ENCODE assay signal across 8 cellular contexts in genomic region chr2:96011129-96011455, GRCh38. TPM values are rescaled to one million over a fixed set of nuclear protein-coding genes. Genes with fewer than 3 reads are reported as not detected.
DNase-seq lines count a peak whose midpoint lies in the region; ATAC-seq, FAIRE-seq and TF ChIP-seq lines count a peak whose summit lies in the region.
"Not testable (repeated sequence)": the region's sequence is repeated elsewhere in the genome, so short reads cannot be mapped to it uniquely, and the experiment has no call there.

No MANE protein-coding gene starts in this region.

- POLR2A ChIA-PET in T-cell (lab: Charles Lee); naive thymus-derived CD4-positive, alpha-beta T cell (lab: Charles Lee): not testable (repeated sequence)

- 20 to 33% (median 24%) methylated on average over 1 to 4 of the region's 4 CpGs for WGBS in stomach, 5 donors

- H3K27me3 Mint-ChIP-seq in T-cell; glutamatergic neuron (ENCODE audit: unreplicated experiment): not testable (repeated sequence)
- H3K27me3 Mint-ChIP-seq in naive thymus-derived CD4-positive, alpha-beta T cell = peaks cover 3 to 14% (median 8%) of the 10 kb centered on the region in 5 donors

- not testable (repeated sequence) for H3K27me3 ChIP-seq in naive thymus-derived CD4-positive, alpha-beta T cell (ENCODE audit: control insufficient read depth in 2 of 2, insufficient read depth in 2 of 2, low read length in 2 of 2); stomach

- TF ChIP-seq POLR2A in stomach (IDR thresholded peaks at IDR 0.05) = not testable (repeated sequence)

- not testable (repeated sequence) for TF ChIP-seq EP300 in stomach (IDR thresholded peaks at IDR 0.05)

- peak; percentile 14 for ATAC-seq in GM21619 (IDR thresholded peaks at IDR 0.05; ENCODE audit: unreplicated experiment)
- ATAC-seq in T-cell (replicated peaks in 1 of 4) = peak in 1 of 4 experiments; percentile 3
- ATAC-seq in naive thymus-derived CD4-positive, alpha-beta T cell = not testable (repeated sequence)

- H3K36me3 ChIP-seq in naive thymus-derived CD4-positive, alpha-beta T cell (ENCODE audit: control insufficient read depth in 2 of 3, insufficient read depth in 3 of 3, low read length in 3 of 3); stomach: not testable (repeated sequence)

- peaks cover 10 to 17% (median 16%) of the 10 kb centered on the region in 3 donors for H3K4me1 Mint-ChIP-seq in T-cell
- H3K4me1 Mint-ChIP-seq in glutamatergic neuron (ENCODE audit: low read depth, unreplicated experiment) = not testable (repeated sequence)
- H3K4me1 Mint-ChIP-seq in naive thymus-derived CD4-positive, alpha-beta T cell = peaks cover 0 to 13% (median 10%) of the 10 kb centered on the region in 7 donors

- peak overlapping the region; percentile 14 for H3K27ac ChIP-seq in naive thymus-derived CD4-positive, alpha-beta T cell (ENCODE audit: low read depth, low read length)
- peak overlapping the region; percentile 36 to 66 (median 38) for H3K27ac ChIP-seq in stomach

- not testable (repeated sequence) for H3K36me3 Mint-ChIP-seq in T-cell; glutamatergic neuron (ENCODE audit: unreplicated experiment); naive thymus-derived CD4-positive, alpha-beta T cell

- intact Hi-C loops in naive thymus-derived CD4-positive, alpha-beta T cell (cut with micrococcal nuclease); stomach (cut with DNase I; ENCODE audit: low total_unique reads): not testable (repeated sequence)

- H3K4me3 Mint-ChIP-seq in T-cell = peak overlapping the region; percentile 53 to 58 (median 56)
- not testable (repeated sequence) for H3K4me3 Mint-ChIP-seq in glutamatergic neuron (ENCODE audit: unreplicated experiment)
- H3K4me3 Mint-ChIP-seq in naive thymus-derived CD4-positive, alpha-beta T cell = peak overlapping the region; percentile 21 to 67 (median 54)

- not testable (repeated sequence) for H3K9me3 ChIP-seq in naive thymus-derived CD4-positive, alpha-beta T cell (ENCODE audit: control insufficient read depth in 2 of 3, low read length in 3 of 3); stomach

- H3K4me3 ChIP-seq in naive thymus-derived CD4-positive, alpha-beta T cell (ENCODE audit: low read length) = not testable (repeated sequence)
- H3K4me3 ChIP-seq in stomach = peak overlapping the region in 1 of 4 donors; percentile 22

- H3K9me3 Mint-ChIP-seq in T-cell; glutamatergic neuron (ENCODE audit: unreplicated experiment); naive thymus-derived CD4-positive, alpha-beta T cell: not testable (repeated sequence)

- DNase-seq in D721Med (ENCODE audit: insufficient read length, low spot score) = not testable (repeated sequence)
- DNase-seq in HK-2 (ENCODE audit: unreplicated experiment) = peak; percentile 37
- DNase-seq in T-cell = peak in 2 of 34 experiments; percentile 13 to 16
- DNase-seq in astrocyte of the hippocampus (ENCODE audit: low read depth, low spot score) = peak; percentile 21
- DNase-seq in glutamatergic neuron = peak; percentile 35
- DNase-seq in naive thymus-derived CD4-positive, alpha-beta T cell = peak in 4 of 9 donors; percentile 9 to 44 (median 16)
- peak; percentile 45 for DNase-seq in stomach

- H3K27ac Mint-ChIP-seq in T-cell; glutamatergic neuron (ENCODE audit: unreplicated experiment): not testable (repeated sequence)
- peak overlapping the region in 4 of 9 donors; percentile 33 to 72 (median 62) for H3K27ac Mint-ChIP-seq in naive thymus-derived CD4-positive, alpha-beta T cell

- not testable (repeated sequence) for H3K4me1 ChIP-seq in naive thymus-derived CD4-positive, alpha-beta T cell (ENCODE audit: control insufficient read depth in 2 of 2, insufficient read depth in 2 of 2, low read length in 2 of 2)
- peaks cover 6 to 19% (median 13%) of the 10 kb centered on the region in 4 donors for H3K4me1 ChIP-seq in stomach

- CTCF ChIA-PET in T-cell (lab: Charles Lee) = interaction anchor here in 1 of 2 donors (0.5 to 1.1 kb wide), 2 partner anchors 12 to 312 kb away, joined by 3 to 4 read pairs; no protein-coding TSS in a partner anchor
- CTCF ChIA-PET in naive thymus-derived CD4-positive, alpha-beta T cell (lab: Charles Lee) = interaction anchor here (1.2 kb wide), 1 partner anchor 107 kb away, joined by 3 read pairs; no protein-coding TSS in a partner anchor

- peak; percentile 20 for TF ChIP-seq CTCF in D721Med (IDR thresholded peaks at IDR 0.05; ENCODE audit: insufficient read depth, missing control alignments)
- not testable (repeated sequence) for TF ChIP-seq CTCF in glutamatergic neuron (IDR thresholded peaks at IDR 0.05; ENCODE audit: partially characterized antibody, unreplicated experiment)
- peak in 1 of 7 experiments; percentile 21 for TF ChIP-seq CTCF in stomach (IDR thresholded peaks at IDR 0.05)

- not testable (repeated sequence) for FAIRE-seq in D721Med (lab: Jason Lieb, UNC)

RNA-seq across cellular contexts. Expression of gene ANKRD36C, which starts 19.5 kb away (rescaled TPM):
- 10 to 100 TPM; 60.6 to 94.8 (median 68.6) TPM for total RNA-seq in T-cell
- 75.7 TPM for total RNA-seq in glutamatergic neuron (ENCODE audit: unreplicated experiment)
- 10 to 100 TPM; 62.4 to 96.9 (median 79.3) TPM for total RNA-seq in naive thymus-derived CD4-positive, alpha-beta T cell
- polyA plus RNA-seq in naive thymus-derived CD4-positive, alpha-beta T cell = 10 to 100 TPM; 12.7 to 18.5 TPM
- total RNA-seq in stomach = 100 to 1,000 TPM in 4 of 5 donors, 10 to 100 TPM in 1; 67.2 to 582 (median 252) TPM
- 1 to 10 TPM; 1.5 to 5.4 (median 4.3) TPM for polyA plus RNA-seq in stomach

RNA-seq across cellular contexts. Expression of gene GPAT2, which starts 23.6 kb away (rescaled TPM):
- total RNA-seq in T-cell (1 to 10 TPM in 4 of 5 donors, not detected in 1; 3.3 to 3.9 (median 3.8) TPM), glutamatergic neuron (ENCODE audit: unreplicated experiment) (0.47 TPM), stomach (10 to 100 TPM in 1 of 5 donors, 1 to 10 TPM in 4; 2.6 to 13.6 (median 5.0) TPM)
- 10 to 100 TPM in 1 of 5 experiments, 1 to 10 TPM in 4; 1.7 to 11.3 (median 3.7) TPM for total RNA-seq in naive thymus-derived CD4-positive, alpha-beta T cell
- 1 to 10 TPM in 1 of 2 donors, under 1 TPM in 1; 0.34 to 4.6 TPM for polyA plus RNA-seq in naive thymus-derived CD4-positive, alpha-beta T cell
- polyA plus RNA-seq in stomach = 1 to 10 TPM in 2 of 3 donors, under 1 TPM in 1; 0.37 to 3.8 (median 3.7) TPM
